8 cellular contexts compared by ENCODE assay signal in the genomic region with DNA sequence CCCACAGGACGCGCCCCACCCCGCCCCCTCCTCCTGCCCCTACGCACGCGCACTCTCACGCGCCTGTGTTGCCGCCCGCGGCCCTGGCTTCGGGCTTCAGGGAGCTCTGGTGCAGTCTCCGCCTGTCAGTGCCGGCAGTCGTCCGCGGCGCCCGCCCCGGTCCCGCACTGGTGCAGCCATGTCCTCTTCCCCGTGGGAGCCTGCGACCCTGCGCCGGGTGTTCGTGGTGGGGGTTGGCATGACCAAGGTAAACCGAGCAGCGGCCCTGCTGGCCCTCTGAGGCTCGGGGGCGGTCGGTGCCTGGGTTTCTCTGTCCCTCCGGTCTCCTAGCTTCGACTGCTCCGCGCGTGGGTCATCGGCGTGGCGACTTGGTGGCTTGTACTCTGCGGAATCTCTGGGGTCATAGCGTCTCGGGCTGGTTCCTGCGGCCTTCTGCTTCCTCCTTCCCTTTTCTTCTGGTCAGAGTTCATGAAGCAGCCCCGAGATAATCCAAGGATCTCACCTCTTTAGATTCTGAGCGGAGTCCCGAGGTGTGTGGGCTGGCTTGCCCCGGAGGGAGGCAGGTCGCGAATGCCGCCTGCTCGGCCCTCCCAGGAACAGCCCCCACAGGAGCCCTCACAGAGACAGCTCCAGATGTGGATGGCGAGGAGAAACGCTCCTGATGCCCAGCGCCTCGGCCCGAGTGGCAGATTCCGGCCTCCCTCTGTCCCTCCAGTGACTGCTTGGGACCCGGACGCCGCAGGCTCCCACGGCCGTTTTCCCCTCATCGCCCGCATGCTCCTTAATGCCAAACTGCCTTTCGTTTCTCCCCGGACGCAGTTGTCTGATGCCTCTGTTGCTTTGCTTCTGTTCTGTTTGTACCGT. TPM values are rescaled to one million over a fixed set of nuclear protein-coding genes. Genes with fewer than 3 reads are reported as not detected.
DNase-seq lines count a peak whose midpoint lies in the region; ATAC-seq and TF ChIP-seq lines count a peak whose summit lies in the region.

Gene SCP2 (plus strand): TSS at position 58 of the 864 bp plus-strand sequence. CDS start 121 bp downstream, at position 179.

- DNase-seq in KBM-7 (peak; percentile 53), SKM-1 treated with dmso at 0.1 percent for 144 hours (lab: John Stamatoyannopoulos, UW; ENCODE audit: unreplicated experiment) (peak; percentile 37), cardiac muscle cell (ENCODE audit: low read depth in 1 of 2, low spot score in 1 of 2) (peak; percentile 77 to 81), pons (ENCODE audit: low spot score) (peak; percentile 65), tibial artery (peak; percentile 83 to 91)
- peak; percentile 49 for DNase-seq in activated naive CD8-positive, alpha-beta T cell treated with anti-CD3 and anti-CD28 coated beads, Interleukin-2, amount 50 U/mL, for 16 hours (ENCODE audit: low read depth, low spot score)

- intact Hi-C loops in tibial artery (cut with DNase I; ENCODE audit: low total_unique reads) = loop anchor here (10.0 kb wide), 1 partner anchor 267 kb away; the partner anchor contains the start of gene CPT2

- in situ Hi-C loops in KBM-7 (cut with MboI; ENCODE audit: low pct_unique_long_range_greater_than_20kb, low sequenced_read_pairs) = no loop called here

- H3K4me1 ChIP-seq in BLaER1 (peaks cover 17% of the 10 kb centered on the region), cardiac muscle cell (ENCODE audit: low read depth) (peaks cover 3% of the 10 kb centered on the region), tibial artery (peaks cover 0 to 20% (median 7%) of the 10 kb centered on the region in 4 donors)

- TF ChIP-seq CTCF in cardiac muscle cell (IDR thresholded peaks at IDR 0.05; ENCODE audit: low read depth, low read length) (no peak), tibial artery (IDR thresholded peaks at IDR 0.05) (no peak)

- H3K4me2 ChIP-seq in BLaER1 = peak within 1 kb of the TSS; percentile 96

- H3K9ac ChIP-seq in BLaER1 = peak within 1 kb of the TSS; percentile 73

- H3K27ac ChIP-seq in BLaER1 (peak within 1 kb of the TSS; percentile 54; the same call in 1 of the 2 replicates), cardiac muscle cell (no peak within 1 kb of the TSS), tibial artery (peak within 1 kb of the TSS; percentile 78 to 89)

- no peaks in the 10 kb centered on the region for H4K20me1 ChIP-seq in BLaER1

- peaks cover 34% of the 10 kb centered on the region for H3K27me3 ChIP-seq in BLaER1
- H3K27me3 ChIP-seq in cardiac muscle cell = peaks cover 58% of the 10 kb centered on the region
- no peaks in the 10 kb centered on the region for H3K27me3 ChIP-seq in tibial artery

- H3K4me3 ChIP-seq in BLaER1 = peak within 1 kb of the TSS; percentile 77
- peak within 1 kb of the TSS; percentile 39 for H3K4me3 ChIP-seq in cardiac muscle cell
- H3K4me3 ChIP-seq in tibial artery = peak within 1 kb of the TSS; percentile 73 to 75

- H3K36me3 ChIP-seq in BLaER1 = no peaks in the 10 kb centered on the region
- no peaks in the 10 kb centered on the region for H3K36me3 ChIP-seq in cardiac muscle cell
- no peaks in the 10 kb centered on the region for H3K36me3 ChIP-seq in tibial artery

- ATAC-seq in GM19395 (IDR thresholded peaks at IDR 0.05; ENCODE audit: unreplicated experiment) = peak; percentile 73

- no peaks in the 10 kb centered on the region for H3K9me3 ChIP-seq in BLaER1
- no peaks in the 10 kb centered on the region for H3K9me3 ChIP-seq in cardiac muscle cell (ENCODE audit: low read depth)
- no peaks in the 10 kb centered on the region for H3K9me3 ChIP-seq in tibial artery

RNA-seq across cellular contexts. Expression of gene SCP2, which starts in this region (rescaled TPM):
- total RNA-seq in cardiac muscle cell = 131 and 134 TPM in 2 replicates
- polyA plus RNA-seq in cardiac muscle cell = 236 and 259 TPM in 2 replicates

Comparison
In these comparisons a context has a peak if more than half of its experiments do, and no peak if none do; other contexts are left out.
1. DNase-seq: peak in every context shown above with its lines; median percentile 87 in tibial artery; 79 in cardiac muscle cell; 65 in pons; 53 in KBM-7; 49 in activated naive CD8-positive, alpha-beta T cell treated with anti-CD3 and anti-CD28 coated beads, Interleukin-2, amount 50 U/mL, for 16 hours; 37 in SKM-1 treated with dmso at 0.1 percent for 144 hours.